Comparison of ENCODE assay signal across 8 cellular contexts in genomic region chr11:1515082-1516060, GRCh38. TPM values are rescaled to one million over a fixed set of nuclear protein-coding genes. Genes with fewer than 3 reads are reported as not detected.
DNase-seq lines count a peak whose midpoint lies in the region; ATAC-seq and TF ChIP-seq lines count a peak whose summit lies in the region.

No MANE protein-coding gene starts in this region.

- no peaks in the 10 kb centered on the region for H3K9me3 ChIP-seq in liver (ENCODE audit: control insufficient read depth in 4 of 4, low read length in 3 of 4)

- DNase-seq in NCI-H524 (lab: John Stamatoyannopoulos, UW) (peak; percentile 2 to 42), NCI-H524 treated with DMSO at 0.1 percent for 48 hours (lab: John Stamatoyannopoulos, UW) (no peak), NCI-H2227 (lab: John Stamatoyannopoulos, UW; ENCODE audit: unreplicated experiment) (peak; percentile 91), choroid plexus epithelial cell (ENCODE audit: low read depth) (peak; percentile 70)
- peak; percentile 79 for DNase-seq in activated CD4-positive, alpha-beta T cell treated with anti-CD3 and anti-CD28 coated beads, Interleukin-2, amount 50 U/mL, for 1 hour
- DNase-seq in stimulated activated CD4-positive, alpha-beta T cell treated with anti-CD3 and anti-CD28 coated beads, Interleukin-4, amount 100 ng/mL, for 24 hours: peak; percentile 80

- H3K27me3 ChIP-seq in liver (ENCODE audit: control insufficient read depth in 4 of 4, insufficient read depth in 4 of 4, low read length in 3 of 4): no peaks in the 10 kb centered on the region

- TF ChIP-seq CTCF in choroid plexus epithelial cell (conservative IDR thresholded peaks at IDR 0.05; ENCODE audit: low read depth, low read length): peak; percentile 93
- peak; percentile 82 for TF ChIP-seq CTCF in liver (IDR thresholded peaks at IDR 0.05; ENCODE audit: low read depth, low read length, missing input control)

- ATAC-seq in HG02870 (IDR thresholded peaks at IDR 0.05; ENCODE audit: unreplicated experiment): no peak

- H3K4me1 ChIP-seq in liver (ENCODE audit: control insufficient read depth in 4 of 4, insufficient read depth in 4 of 4, low read length in 3 of 4): peaks cover 2 to 12% (median 7%) of the 10 kb centered on the region in 4 donors

- no peak overlapping the region for H3K9ac ChIP-seq in liver (ENCODE audit: low read depth in 1 of 2, low read length in 2 of 2)

- no peak overlapping the region for H3K27ac ChIP-seq in liver (ENCODE audit: low read depth in 1 of 2, low read length in 2 of 2)

- TF ChIP-seq RAD21 in liver (IDR thresholded peaks at IDR 0.05): peak; percentile 85 to 90

- H3K36me3 ChIP-seq in liver (ENCODE audit: control insufficient read depth in 4 of 4, insufficient read depth in 3 of 4, low read depth in 1 of 4, low read length in 3 of 4): no peaks in the 10 kb centered on the region

- 43% methylated on average over 36 of the region's 36 CpGs for WGBS in liver

- H3K4me3 ChIP-seq in choroid plexus epithelial cell (ENCODE audit: low read depth, low read length) (no peak overlapping the region), liver (ENCODE audit: low read depth in 1 of 3, low read length in 3 of 3) (no peak overlapping the region)

TF ChIP-seq in liver, 16 proteins besides CTCF, POLR2A, EP300 and RAD21:
- TF ChIP-seq, protein P1, sequence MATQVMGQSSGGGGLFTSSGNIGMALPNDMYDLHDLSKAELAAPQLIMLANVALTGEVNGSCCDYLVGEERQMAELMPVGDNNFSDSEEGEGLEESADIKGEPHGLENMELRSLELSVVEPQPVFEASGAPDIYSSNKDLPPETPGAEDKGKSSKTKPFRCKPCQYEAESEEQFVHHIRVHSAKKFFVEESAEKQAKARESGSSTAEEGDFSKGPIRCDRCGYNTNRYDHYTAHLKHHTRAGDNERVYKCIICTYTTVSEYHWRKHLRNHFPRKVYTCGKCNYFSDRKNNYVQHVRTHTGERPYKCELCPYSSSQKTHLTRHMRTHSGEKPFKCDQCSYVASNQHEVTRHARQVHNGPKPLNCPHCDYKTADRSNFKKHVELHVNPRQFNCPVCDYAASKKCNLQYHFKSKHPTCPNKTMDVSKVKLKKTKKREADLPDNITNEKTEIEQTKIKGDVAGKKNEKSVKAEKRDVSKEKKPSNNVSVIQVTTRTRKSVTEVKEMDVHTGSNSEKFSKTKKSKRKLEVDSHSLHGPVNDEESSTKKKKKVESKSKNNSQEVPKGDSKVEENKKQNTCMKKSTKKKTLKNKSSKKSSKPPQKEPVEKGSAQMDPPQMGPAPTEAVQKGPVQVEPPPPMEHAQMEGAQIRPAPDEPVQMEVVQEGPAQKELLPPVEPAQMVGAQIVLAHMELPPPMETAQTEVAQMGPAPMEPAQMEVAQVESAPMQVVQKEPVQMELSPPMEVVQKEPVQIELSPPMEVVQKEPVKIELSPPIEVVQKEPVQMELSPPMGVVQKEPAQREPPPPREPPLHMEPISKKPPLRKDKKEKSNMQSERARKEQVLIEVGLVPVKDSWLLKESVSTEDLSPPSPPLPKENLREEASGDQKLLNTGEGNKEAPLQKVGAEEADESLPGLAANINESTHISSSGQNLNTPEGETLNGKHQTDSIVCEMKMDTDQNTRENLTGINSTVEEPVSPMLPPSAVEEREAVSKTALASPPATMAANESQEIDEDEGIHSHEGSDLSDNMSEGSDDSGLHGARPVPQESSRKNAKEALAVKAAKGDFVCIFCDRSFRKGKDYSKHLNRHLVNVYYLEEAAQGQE (IDR thresholded peaks at IDR 0.05): no peak
- TF ChIP-seq GABPA (IDR thresholded peaks at IDR 0.05 in 1 of 2, conservative IDR thresholded peaks at IDR 0.05 in 1 of 2) (no peak), HNF4G (IDR thresholded peaks at IDR 0.05) (no peak), HNF4A (conservative IDR thresholded peaks at IDR 0.05) (no peak), NR2F2 (IDR thresholded peaks at IDR 0.05) (no peak), FOXA2 (IDR thresholded peaks at IDR 0.05) (no peak), EGR1 (IDR thresholded peaks at IDR 0.05; ENCODE audit: low read depth in 2 of 2) (no peak), ZBTB33 (IDR thresholded peaks at IDR 0.05) (no peak), TAF1 (conservative IDR thresholded peaks at IDR 0.05) (no peak), MAX (IDR thresholded peaks at IDR 0.05) (no peak), RXRA (IDR thresholded peaks at IDR 0.05) (no peak), SP1 (IDR thresholded peaks at IDR 0.05) (no peak), FOXA1 (IDR thresholded peaks at IDR 0.05) (no peak), JUND (IDR thresholded peaks at IDR 0.05) (no peak), YY1 (IDR thresholded peaks at IDR 0.05) (no peak)
- TF ChIP-seq, protein P2, sequence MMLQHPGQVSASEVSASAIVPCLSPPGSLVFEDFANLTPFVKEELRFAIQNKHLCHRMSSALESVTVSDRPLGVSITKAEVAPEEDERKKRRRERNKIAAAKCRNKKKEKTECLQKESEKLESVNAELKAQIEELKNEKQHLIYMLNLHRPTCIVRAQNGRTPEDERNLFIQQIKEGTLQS (IDR thresholded peaks at IDR 0.05): no peak

RNA-seq across cellular contexts. Expression of gene MOB2, which starts 28.8 kb away (rescaled TPM):
- 10 to 100 TPM; 14.2 to 18.5 TPM for total RNA-seq in liver
- polyA plus RNA-seq in liver: 10 to 100 TPM in 1 of 2 donors, 1 to 10 TPM in 1; 8.3 to 15.5 TPM

RNA-seq across cellular contexts. Expression of gene DUSP8, which starts 56.7 kb away (rescaled TPM):
- under 1 TPM; 0.09 to 0.33 TPM for total RNA-seq in liver
- under 1 TPM; 0.06 to 0.33 TPM for polyA plus RNA-seq in liver
